In the genomic region with DNA sequence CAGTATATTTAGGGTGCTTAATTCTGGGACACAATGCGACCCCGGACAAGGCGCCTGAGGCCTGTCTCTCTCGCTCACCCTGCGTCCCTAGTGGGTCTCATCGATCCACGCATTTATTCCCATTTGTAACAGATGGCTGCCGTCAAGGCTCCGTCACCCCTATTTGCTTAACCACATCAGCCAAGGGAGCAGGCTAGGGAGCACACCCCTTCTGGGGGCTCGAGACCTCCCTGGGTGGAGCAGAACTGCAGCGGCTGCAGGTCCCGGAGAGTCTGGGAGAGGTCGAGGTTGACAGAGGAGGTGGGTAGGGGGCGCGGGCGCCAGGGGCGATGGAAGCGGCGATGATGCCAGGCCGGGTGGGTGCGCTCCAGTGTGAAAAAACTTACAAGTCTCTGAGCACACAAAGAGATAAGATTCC, we compare ENCODE assay signal across 8 cellular contexts. TPM values are rescaled to one million over a fixed set of nuclear protein-coding genes. Genes with fewer than 3 reads are reported as not detected.
DNase-seq lines count a peak whose midpoint lies in the region; ATAC-seq, FAIRE-seq and TF ChIP-seq lines count a peak whose summit lies in the region.

No MANE protein-coding gene starts in this region.

- no peak for FAIRE-seq in bronchial epithelial cell (lab: Jason Lieb, UNC)

- ATAC-seq in left lobe of liver (no peak), GM18519 (IDR thresholded peaks at IDR 0.05; ENCODE audit: low FRiP score, unreplicated experiment) (no peak)

- no peak for TF ChIP-seq CTCF in bronchial epithelial cell (IDR thresholded peaks at IDR 0.05; ENCODE audit: insufficient read depth, low read length, severe bottlenecking)

- H3K36me3 ChIP-seq in bronchial epithelial cell (ENCODE audit: control insufficient read depth, insufficient read depth, low read length), result peaks cover 5% of the 10 kb centered on the region

- DNase-seq in NCI-H748 (lab: John Stamatoyannopoulos, UW; ENCODE audit: unreplicated experiment) (peak; percentile 60), NCI-H748 treated with DMSO at 0.1 percent for 48 hours (lab: John Stamatoyannopoulos, UW) (no peak), T-helper 2 cell (peak in 3 of 5 experiments; percentile 1 to 33 (median 9)), bronchial epithelial cell (ENCODE audit: low read depth) (no peak), left lobe of liver (ENCODE audit: low spot score) (peak; percentile 53), SKM-1 (lab: John Stamatoyannopoulos, UW; ENCODE audit: unreplicated experiment) (no peak)
- DNase-seq in stimulated activated CD8-positive, alpha-beta memory T cell treated with anti-CD3 and anti-CD28 coated beads, Interleukin-15, amount 100 ng/mL, for 1 hour (ENCODE audit: low read depth), result peak; percentile 2

- no peaks in the 10 kb centered on the region for H3K27me3 ChIP-seq in bronchial epithelial cell (ENCODE audit: control insufficient read depth, insufficient read depth, low read length)

- H3K4me3 ChIP-seq in bronchial epithelial cell (ENCODE audit: low read depth, low read length), result peak overlapping the region; percentile 96

RNA-seq across cellular contexts. Expression of gene ALG5, which starts 0.5 kb away (rescaled TPM):
- total RNA-seq in bronchial epithelial cell, result 49.3 and 57.9 TPM in 2 replicates
- 22.5 TPM for total RNA-seq in left lobe of liver

RNA-seq across cellular contexts. Expression of gene EXOSC8, which starts 2.0 kb away (rescaled TPM):
- total RNA-seq in bronchial epithelial cell (36.3 and 62.1 TPM in 2 replicates), left lobe of liver (10.2 TPM)

Comparison
In these comparisons a context has a peak if more than half of its experiments do, and no peak if none do; other contexts are left out.
1. DNase-seq: peak in NCI-H748 (single experiment), T-helper 2 cell (3 of 5), left lobe of liver (single experiment) and stimulated activated CD8-positive, alpha-beta memory T cell treated with anti-CD3 and anti-CD28 coated beads, Interleukin-15, amount 100 ng/mL, for 1 hour (single experiment); none in NCI-H748 treated with DMSO at 0.1 percent for 48 hours (single experiment), bronchial epithelial cell (single experiment) and SKM-1 (single experiment).